Comparison of ENCODE assay signal across 13 cellular contexts in genomic region chr18:48920408-48921038, GRCh38. TPM values are rescaled to one million over a fixed set of nuclear protein-coding genes. Genes with fewer than 3 reads are reported as not detected.
DNase-seq lines count a peak whose midpoint lies in the region; ATAC-seq and TF ChIP-seq lines count a peak whose summit lies in the region.
"Had no signal": no experiment of that assay in that cellular context is flagged by ENCODE, and none has a peak within 500 bp of the region (broad histone marks: within the 10 kb centered on the region; RNA-seq: fewer than 3 reads in every experiment).

No MANE protein-coding gene starts in this region.

- peaks cover 76% of the 10 kb centered on the region for H3K79me2 ChIP-seq in SK-N-SH (ENCODE audit: insufficient read depth)

- CTCF ChIA-PET in SK-N-SH (lab: Yijun Ruan, JAX) = interaction anchor here (0.7 to 0.9 kb wide), 2 partner anchors 10 to 20 kb away, joined by 3 read pairs; no protein-coding TSS in a partner anchor

- H3K9me3 ChIP-seq in SK-N-SH = no peaks in the 10 kb centered on the region
- H3K9me3 ChIP-seq: uterus had no signal

- TF ChIP-seq CTCF in nephron (IDR thresholded peaks at IDR 0.05; ENCODE audit: unreplicated experiment in 3 of 3) = no peak
- no peak for TF ChIP-seq CTCF in SK-N-SH (IDR thresholded peaks at IDR 0.05)

- H3K36me3 Mint-ChIP-seq in stimulated activated naive CD8-positive, alpha-beta T cell treated with anti-CD3 and anti-CD28 coated beads, Interleukin-15, Interleukin-2, amounts not matched to agents 100 ng/mL and 50 ng/mL, for 24 hours (ENCODE audit: low read depth) = peaks cover 29% of the 10 kb centered on the region
- H3K36me3 Mint-ChIP-seq in nephron (ENCODE audit: low read depth) = peaks cover 32% of the 10 kb centered on the region

- peaks cover 83% of the 10 kb centered on the region for H3F3A ChIP-seq in SK-N-SH (replicated peaks; ENCODE audit: insufficient read depth)

- no peaks in the 10 kb centered on the region for H3K9me3 Mint-ChIP-seq in stimulated activated naive CD8-positive, alpha-beta T cell treated with anti-CD3 and anti-CD28 coated beads, Interleukin-15, Interleukin-2, amounts not matched to agents 100 ng/mL and 50 ng/mL, for 24 hours
- no peaks in the 10 kb centered on the region for H3K9me3 Mint-ChIP-seq in nephron

- peaks cover 41% of the 10 kb centered on the region for H3K4me1 Mint-ChIP-seq in stimulated activated naive CD8-positive, alpha-beta T cell treated with anti-CD3 and anti-CD28 coated beads, Interleukin-15, Interleukin-2, amounts not matched to agents 100 ng/mL and 50 ng/mL, for 24 hours (ENCODE audit: low read depth)
- H3K4me1 Mint-ChIP-seq in nephron = peaks cover 85% of the 10 kb centered on the region

- no peak for ATAC-seq in stimulated activated naive CD8-positive, alpha-beta T cell treated with anti-CD3 and anti-CD28 coated beads, Interleukin-15, Interleukin-2, amounts not matched to agents 100 U/mL and 50 U/mL, for 24 hours
- ATAC-seq: left lobe of liver had no signal

- H3K27ac Mint-ChIP-seq in stimulated activated naive CD8-positive, alpha-beta T cell treated with anti-CD3 and anti-CD28 coated beads, Interleukin-15, Interleukin-2, amounts not matched to agents 100 ng/mL and 50 ng/mL, for 24 hours = peak overlapping the region; percentile 50
- peak overlapping the region; percentile 71 to 91 (median 90) for H3K27ac Mint-ChIP-seq in nephron

- H3K27me3 Mint-ChIP-seq in stimulated activated naive CD8-positive, alpha-beta T cell treated with anti-CD3 and anti-CD28 coated beads, Interleukin-15, Interleukin-2, amounts not matched to agents 100 ng/mL and 50 ng/mL, for 24 hours = no peaks in the 10 kb centered on the region
- peaks cover 4% of the 10 kb centered on the region for H3K27me3 Mint-ChIP-seq in nephron (ENCODE audit: low read depth)

- peaks cover 63% of the 10 kb centered on the region for H4K20me1 ChIP-seq in SK-N-SH (ENCODE audit: insufficient read depth)

- H3K4me1 ChIP-seq in SK-N-SH (ENCODE audit: control insufficient read depth in 1 of 2, insufficient read depth in 2 of 2, low read depth in 1 of 2, low read length in 1 of 2) = peaks cover 46% of the 10 kb centered on the region in 2 experiments

- H3K27ac ChIP-seq in cingulate gyrus (ENCODE audit: low read depth, low read length) (peak overlapping the region; percentile 76), SK-N-SH (ENCODE audit: low read depth in 2 of 2, low read length in 1 of 2) (peak overlapping the region in 1 of 2 experiments; percentile 91; a peak in 3 of 4 replicates)
- H3K27ac ChIP-seq: uterus had no signal

- no peak for TF ChIP-seq RAD21 in SK-N-SH (IDR thresholded peaks at IDR 0.05; ENCODE audit: low read length)

- DNase-seq in stimulated activated naive CD8-positive, alpha-beta T cell treated with anti-CD3 and anti-CD28 coated beads, Interleukin-15, Interleukin-2, amounts not matched to agents 100 U/mL and 50 U/mL, for 24 hours = no peak
- DNase-seq in NCI-H2196 treated with DMSO at 0.1 percent for 48 hours (lab: John Stamatoyannopoulos, UW; ENCODE audit: unreplicated experiment) (no peak), NCI-H345 (lab: John Stamatoyannopoulos, UW) (no peak), SIG-M5 (lab: John Stamatoyannopoulos, UW) (no peak), SK-N-SH (no peak)
- DNase-seq: DND-41, NCI-H2029, SHP77 treated with DMSO at 0.1 percent for 48 hours had no signal

- no peak overlapping the region for H3K9ac ChIP-seq in SK-N-SH

- no peak overlapping the region for H3K4me3 ChIP-seq in SK-N-SH (ENCODE audit: low read depth in 2 of 2, low read length in 1 of 2)
- H3K4me3 ChIP-seq: uterus had no signal

- POLR2A ChIA-PET in SK-N-SH (lab: Yijun Ruan, JAX) = interaction anchor here (1.1 kb wide), 1 partner anchor 29 kb away, joined by 3 read pairs; no protein-coding TSS in a partner anchor

- H2AFZ ChIP-seq in SK-N-SH (ENCODE audit: low read depth) = no peak overlapping the region

- no peak overlapping the region for H3K4me2 ChIP-seq in SK-N-SH

- no peaks in the 10 kb centered on the region for H3K9me2 ChIP-seq in SK-N-SH

- peaks cover 26% of the 10 kb centered on the region in 2 experiments for H3K36me3 ChIP-seq in SK-N-SH (replicated peaks in 1 of 2; ENCODE audit: control insufficient read depth in 1 of 2, insufficient read depth in 2 of 2, low read length in 1 of 2)
- H3K36me3 ChIP-seq: uterus had no signal

- no peak for TF ChIP-seq EP300 in SK-N-SH (IDR thresholded peaks at IDR 0.05; ENCODE audit: borderline replicate concordance in 1 of 2, low read depth in 1 of 2, low read length in 1 of 2)

- H3K27me3 ChIP-seq in SK-N-SH (ENCODE audit: insufficient read depth) = no peaks in the 10 kb centered on the region
- H3K27me3 ChIP-seq: uterus had no signal

- H3K4me3 Mint-ChIP-seq in stimulated activated naive CD8-positive, alpha-beta T cell treated with anti-CD3 and anti-CD28 coated beads, Interleukin-15, Interleukin-2, amounts not matched to agents 100 ng/mL and 50 ng/mL, for 24 hours = no peak overlapping the region
- H3K4me3 Mint-ChIP-seq in nephron = peak overlapping the region; percentile 24 to 62 (median 43)

- 87% methylated on average over 16 of the region's 16 CpGs for WGBS in SK-N-SH (ENCODE audit: low lambda C conversion rate)

TF ChIP-seq in SK-N-SH, 30 proteins besides CTCF, POLR2A, EP300 and RAD21:
- TF ChIP-seq EZH2phosphoT487 (IDR thresholded peaks at IDR 0.05; ENCODE audit: borderline replicate concordance, low read depth) = no peak
- no peak for TF ChIP-seq YY1 (IDR thresholded peaks at IDR 0.05; ENCODE audit: low read depth)
- no peak for TF ChIP-seq PBX3 (IDR thresholded peaks at IDR 0.05)
- no peak for TF ChIP-seq ELF1 (IDR thresholded peaks at IDR 0.05)
- TF ChIP-seq, protein P1, sequence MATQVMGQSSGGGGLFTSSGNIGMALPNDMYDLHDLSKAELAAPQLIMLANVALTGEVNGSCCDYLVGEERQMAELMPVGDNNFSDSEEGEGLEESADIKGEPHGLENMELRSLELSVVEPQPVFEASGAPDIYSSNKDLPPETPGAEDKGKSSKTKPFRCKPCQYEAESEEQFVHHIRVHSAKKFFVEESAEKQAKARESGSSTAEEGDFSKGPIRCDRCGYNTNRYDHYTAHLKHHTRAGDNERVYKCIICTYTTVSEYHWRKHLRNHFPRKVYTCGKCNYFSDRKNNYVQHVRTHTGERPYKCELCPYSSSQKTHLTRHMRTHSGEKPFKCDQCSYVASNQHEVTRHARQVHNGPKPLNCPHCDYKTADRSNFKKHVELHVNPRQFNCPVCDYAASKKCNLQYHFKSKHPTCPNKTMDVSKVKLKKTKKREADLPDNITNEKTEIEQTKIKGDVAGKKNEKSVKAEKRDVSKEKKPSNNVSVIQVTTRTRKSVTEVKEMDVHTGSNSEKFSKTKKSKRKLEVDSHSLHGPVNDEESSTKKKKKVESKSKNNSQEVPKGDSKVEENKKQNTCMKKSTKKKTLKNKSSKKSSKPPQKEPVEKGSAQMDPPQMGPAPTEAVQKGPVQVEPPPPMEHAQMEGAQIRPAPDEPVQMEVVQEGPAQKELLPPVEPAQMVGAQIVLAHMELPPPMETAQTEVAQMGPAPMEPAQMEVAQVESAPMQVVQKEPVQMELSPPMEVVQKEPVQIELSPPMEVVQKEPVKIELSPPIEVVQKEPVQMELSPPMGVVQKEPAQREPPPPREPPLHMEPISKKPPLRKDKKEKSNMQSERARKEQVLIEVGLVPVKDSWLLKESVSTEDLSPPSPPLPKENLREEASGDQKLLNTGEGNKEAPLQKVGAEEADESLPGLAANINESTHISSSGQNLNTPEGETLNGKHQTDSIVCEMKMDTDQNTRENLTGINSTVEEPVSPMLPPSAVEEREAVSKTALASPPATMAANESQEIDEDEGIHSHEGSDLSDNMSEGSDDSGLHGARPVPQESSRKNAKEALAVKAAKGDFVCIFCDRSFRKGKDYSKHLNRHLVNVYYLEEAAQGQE (IDR thresholded peaks at IDR 0.05; ENCODE audit: low read depth, low read length) = no peak
- no peak for TF ChIP-seq TAF1 (IDR thresholded peaks at IDR 0.05; ENCODE audit: borderline replicate concordance, low read depth, low read length)
- TF ChIP-seq GATA2 (CRISPR knock-in tag; IDR thresholded peaks at IDR 0.05) = no peak
- TF ChIP-seq GABPA (IDR thresholded peaks at IDR 0.05; ENCODE audit: low read depth) = no peak
- no peak for TF ChIP-seq FOXJ3 (CRISPR knock-in tag; IDR thresholded peaks at IDR 0.05)
- no peak for TF ChIP-seq FOSL2 (IDR thresholded peaks at IDR 0.05; ENCODE audit: borderline replicate concordance, low read depth)
- no peak for TF ChIP-seq NFIC (IDR thresholded peaks at IDR 0.05; ENCODE audit: borderline replicate concordance)
- TF ChIP-seq RXRA (IDR thresholded peaks at IDR 0.05; ENCODE audit: borderline replicate concordance, low read depth) = no peak
- no peak for TF ChIP-seq JUND (IDR thresholded peaks at IDR 0.05)
- TF ChIP-seq MXI1 (IDR thresholded peaks at IDR 0.05; ENCODE audit: low read depth, low read length) = no peak
- TF ChIP-seq SIN3A (IDR thresholded peaks at IDR 0.05; ENCODE audit: borderline replicate concordance, low read depth, low read length) = no peak
- TF ChIP-seq MEF2A (IDR thresholded peaks at IDR 0.05; ENCODE audit: borderline replicate concordance, low read depth) = no peak
- no peak for TF ChIP-seq TEAD4 (IDR thresholded peaks at IDR 0.05; ENCODE audit: borderline replicate concordance, insufficient read depth)
- TF ChIP-seq, protein P2, sequence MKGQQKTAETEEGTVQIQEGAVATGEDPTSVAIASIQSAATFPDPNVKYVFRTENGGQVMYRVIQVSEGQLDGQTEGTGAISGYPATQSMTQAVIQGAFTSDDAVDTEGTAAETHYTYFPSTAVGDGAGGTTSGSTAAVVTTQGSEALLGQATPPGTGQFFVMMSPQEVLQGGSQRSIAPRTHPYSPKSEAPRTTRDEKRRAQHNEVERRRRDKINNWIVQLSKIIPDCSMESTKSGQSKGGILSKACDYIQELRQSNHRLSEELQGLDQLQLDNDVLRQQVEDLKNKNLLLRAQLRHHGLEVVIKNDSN (IDR thresholded peaks at IDR 0.05; ENCODE audit: borderline replicate concordance, low read depth) = no peak
- no peak for TF ChIP-seq FOXM1 (IDR thresholded peaks at IDR 0.05; ENCODE audit: low read depth)
- TF ChIP-seq SMC3 (IDR thresholded peaks at IDR 0.05; ENCODE audit: low read depth, low read length) = no peak

RNA-seq across cellular contexts. Expression of gene SMAD7, which starts 30.2 kb away (rescaled TPM):
- polyA plus RNA-seq in SK-N-SH (2012; rRNA removed) = 19.1 and 20.0 TPM in 2 replicates
- 11.3 and 14.5 TPM in 2 replicates for polyA plus RNA-seq in SK-N-SH (2012; cell fraction: cytosol; rRNA removed)
- 15.2 and 26.8 TPM in 2 replicates for polyA plus RNA-seq in SK-N-SH (2012; cell fraction: nucleus; rRNA removed)
